12 cellular contexts compared by ENCODE assay signal in genomic region chr16:68993885-68994284, GRCh38.
DNase-seq lines count a peak whose midpoint lies in the region; ATAC-seq, FAIRE-seq and TF ChIP-seq lines count a peak whose summit lies in the region.
"Had no signal": no experiment of that assay in that cellular context is flagged by ENCODE, and none has a peak within 500 bp of the region (broad histone marks: within the 10 kb centered on the region; RNA-seq: fewer than 3 reads in every experiment).

No MANE protein-coding gene starts in this region.

- H3K27me3 ChIP-seq in CD4-positive, alpha-beta T cell (ENCODE audit: control insufficient read depth, insufficient read depth, low read length): no peaks in the 10 kb centered on the region

- no peak overlapping the region for H3K27ac Mint-ChIP-seq in CD4-positive, alpha-beta T cell
- H3K27ac Mint-ChIP-seq in glutamatergic neuron (ENCODE audit: unreplicated experiment): no peak overlapping the region
- H3K27ac Mint-ChIP-seq: activated naive CD8-positive, alpha-beta T cell treated with anti-CD3 and anti-CD28 coated beads, Interleukin-2, amount 50 U/mL, for 24 hours; stimulated activated memory B cell treated with anti-CD40 and anti-IgM and Interleukin-4, amounts not matched to agents 10 μg/mL and 1 μg/mL and 100 μg/mL, for 72 hours had no signal

- intact Hi-C loops in CD4-positive, alpha-beta T cell (cut with DNase I, micrococcal nuclease): no loop called here

- CTCF ChIA-PET in RWPE1 (lab: Yijun Ruan, JAX): no interaction called here
- CTCF ChIA-PET in CD4-positive, alpha-beta T cell (lab: Charles Lee): no interaction called here

- H3K27me3 Mint-ChIP-seq in CD4-positive, alpha-beta T cell: no peaks in the 10 kb centered on the region
- no peaks in the 10 kb centered on the region for H3K27me3 Mint-ChIP-seq in glutamatergic neuron (ENCODE audit: unreplicated experiment)
- H3K27me3 Mint-ChIP-seq: activated naive CD8-positive, alpha-beta T cell treated with anti-CD3 and anti-CD28 coated beads, Interleukin-2, amount 50 U/mL, for 24 hours; stimulated activated memory B cell treated with anti-CD40 and anti-IgM and Interleukin-4, amounts not matched to agents 10 μg/mL and 1 μg/mL and 100 μg/mL, for 72 hours had no signal

- H3K36me3 Mint-ChIP-seq in CD4-positive, alpha-beta T cell (ENCODE audit: low read depth): peaks cover 31% of the 10 kb centered on the region
- peaks cover 5% of the 10 kb centered on the region for H3K36me3 Mint-ChIP-seq in glutamatergic neuron (ENCODE audit: unreplicated experiment)

- FAIRE-seq in GM18507 (lab: Jason Lieb, UNC): peak; percentile 52

- no peak overlapping the region for H3K27ac ChIP-seq in RWPE1
- no peak overlapping the region for H3K27ac ChIP-seq in CD4-positive, alpha-beta T cell (ENCODE audit: low read depth, low read length)

- H3K9me3 ChIP-seq in CD4-positive, alpha-beta T cell (ENCODE audit: control insufficient read depth, low read length): no peaks in the 10 kb centered on the region

- no peak overlapping the region for H3K4me3 Mint-ChIP-seq in CD4-positive, alpha-beta T cell
- H3K4me3 Mint-ChIP-seq in glutamatergic neuron (ENCODE audit: unreplicated experiment): no peak overlapping the region
- H3K4me3 Mint-ChIP-seq: activated naive CD8-positive, alpha-beta T cell treated with anti-CD3 and anti-CD28 coated beads, Interleukin-2, amount 50 U/mL, for 24 hours; stimulated activated memory B cell treated with anti-CD40 and anti-IgM and Interleukin-4, amounts not matched to agents 10 μg/mL and 1 μg/mL and 100 μg/mL, for 72 hours had no signal

- DNase-seq in GM18507 (ENCODE audit: extremely low spot score, insufficient read length, low read depth) (no peak), RWPE1 (ENCODE audit: low spot score) (peak; percentile 67), fibroblast of mammary gland (ENCODE audit: low read depth) (peak; percentile 93), renal cortical epithelial cell (ENCODE audit: low read depth) (peak; percentile 99), RPMI8226 (no peak), SIG-M5 treated with dmso at 0.1 percent for 504 hours (lab: John Stamatoyannopoulos, UW; ENCODE audit: unreplicated experiment) (no peak), glutamatergic neuron (no peak)
- no peak for DNase-seq in CD4-positive, alpha-beta T cell
- DNase-seq: activated naive CD8-positive, alpha-beta T cell treated with anti-CD3 and anti-CD28 coated beads, Interleukin-2, amount 50 U/mL, for 24 hours; NCI-H524; right cardiac atrium had no signal

- no peaks in the 10 kb centered on the region for H3K9me3 Mint-ChIP-seq in CD4-positive, alpha-beta T cell
- no peaks in the 10 kb centered on the region for H3K9me3 Mint-ChIP-seq in glutamatergic neuron (ENCODE audit: unreplicated experiment)
- H3K9me3 Mint-ChIP-seq: activated naive CD8-positive, alpha-beta T cell treated with anti-CD3 and anti-CD28 coated beads, Interleukin-2, amount 50 U/mL, for 24 hours; stimulated activated memory B cell treated with anti-CD40 and anti-IgM and Interleukin-4, amounts not matched to agents 10 μg/mL and 1 μg/mL and 100 μg/mL, for 72 hours had no signal

- no peak for ATAC-seq in CD4-positive, alpha-beta T cell (ENCODE audit: poor library complexity)
- ATAC-seq: activated naive CD8-positive, alpha-beta T cell treated with anti-CD3 and anti-CD28 coated beads, Interleukin-2, amount 50 U/mL, for 24 hours; right cardiac atrium; stimulated activated memory B cell treated with anti-CD40 and anti-IgM and Interleukin-4, amounts not matched to agents 10 μg/mL and 1 μg/mL and 100 μg/mL, for 72 hours had no signal

- H3K4me1 Mint-ChIP-seq in CD4-positive, alpha-beta T cell (ENCODE audit: low read depth): no peaks in the 10 kb centered on the region
- no peaks in the 10 kb centered on the region for H3K4me1 Mint-ChIP-seq in glutamatergic neuron (ENCODE audit: low read depth, unreplicated experiment)
- H3K4me1 Mint-ChIP-seq: activated naive CD8-positive, alpha-beta T cell treated with anti-CD3 and anti-CD28 coated beads, Interleukin-2, amount 50 U/mL, for 24 hours; stimulated activated memory B cell treated with anti-CD40 and anti-IgM and Interleukin-4, amounts not matched to agents 10 μg/mL and 1 μg/mL and 100 μg/mL, for 72 hours had no signal

- POLR2A ChIA-PET in RWPE1 (lab: Yijun Ruan, JAX; ENCODE audit: low non-redundant PET): no interaction called here
- POLR2A ChIA-PET in CD4-positive, alpha-beta T cell (lab: Charles Lee): no interaction called here

- TF ChIP-seq CTCF in RWPE1 (conservative IDR thresholded peaks at IDR 0.05; ENCODE audit: low read depth) (no peak), fibroblast of mammary gland (conservative IDR thresholded peaks at IDR 0.05; ENCODE audit: control insufficient read depth, insufficient read depth, low read depth, low read length) (no peak), glutamatergic neuron (IDR thresholded peaks at IDR 0.05; ENCODE audit: partially characterized antibody, unreplicated experiment) (no peak)
- no peak for TF ChIP-seq CTCF in CD4-positive, alpha-beta T cell (IDR thresholded peaks at IDR 0.05)

- no peak overlapping the region for H3K4me3 ChIP-seq in fibroblast of mammary gland (ENCODE audit: control insufficient read depth, low read depth, low read length)

Comparison
In these comparisons a context has a peak if more than half of its experiments do, and no peak if none do; other contexts are left out.
1. DNase-seq: peak in RWPE1 (single experiment), fibroblast of mammary gland (single experiment) and renal cortical epithelial cell (single experiment); none in GM18507 (single experiment), RPMI8226 (single experiment), CD4-positive, alpha-beta T cell (0 of 10), SIG-M5 treated with dmso at 0.1 percent for 504 hours (single experiment) and glutamatergic neuron (single experiment).